ENCODE assay signal across 8 cellular contexts in genomic region chr2:174682578-174683391, GRCh38.
DNase-seq lines count a peak whose midpoint lies in the region; ATAC-seq and TF ChIP-seq lines count a peak whose summit lies in the region.

No MANE protein-coding gene starts in this region.

- H3K36me3 ChIP-seq in BE2C: no peaks in the 10 kb centered on the region

- no peak for TF ChIP-seq CTCF in BE2C (IDR thresholded peaks at IDR 0.05; ENCODE audit: low read depth, low read length)

- no peaks in the 10 kb centered on the region for H3K9me3 ChIP-seq in BE2C

- DNase-seq in BE2C: peak; percentile 73
- peak; percentile 45 to 67 (median 52) for DNase-seq in T-helper 1 cell
- peak; percentile 86 for DNase-seq in hepatic stellate cell (ENCODE audit: low spot score)
- peak; percentile 77 for DNase-seq in putamen (ENCODE audit: low spot score)
- no peak for DNase-seq in mesenteric fat pad (ENCODE audit: low spot score)

- H3K27me3 ChIP-seq in BE2C: no peaks in the 10 kb centered on the region

- ATAC-seq in GM19043 (IDR thresholded peaks at IDR 0.05; ENCODE audit: low read depth, unreplicated experiment): peak; percentile 45
- peak; percentile 68 for ATAC-seq in HG03354 (IDR thresholded peaks at IDR 0.05; ENCODE audit: poor library complexity, severe bottlenecking, unreplicated experiment)

- H3K27ac ChIP-seq in angular gyrus (ENCODE audit: low read depth, low read length): peak overlapping the region; percentile 41

- peaks cover 4% of the 10 kb centered on the region; the same call in 1 of the 2 replicates for H3K4me1 ChIP-seq in BE2C

- peak overlapping the region; percentile 66 for H3K4me3 ChIP-seq in BE2C (ENCODE audit: low read depth, low read length)
